23 cellular contexts compared by ENCODE assay signal in genomic region chr1:217331698-217332097, GRCh38.
"Had no signal": no experiment of that assay in that cellular context is flagged by ENCODE, and none has a peak within 500 bp of the region (broad histone marks: within the 10 kb centered on the region; RNA-seq: fewer than 3 reads in every experiment).

No MANE protein-coding gene starts in this region.

- H3K9me3 ChIP-seq: left lung, lower lobe of right lung, ovary, prostate gland, right lobe of liver, tibial artery, vagina had no signal

- DNase-seq: effector CD4-positive, alpha-beta T cell; endodermal cell; erythroblast; islet precursor cell; left lung; lower lobe of right lung; naive B cell; nucleus accumbens; right lobe of liver; stimulated activated CD4-positive, alpha-beta T cell treated with anti-CD3 and anti-CD28 coated beads, Interleukin-1b, Interleukin-23, amount 100 ng/mL, for 48 hours; stimulated activated CD4-positive, alpha-beta T cell treated with anti-CD3 and anti-CD28 coated beads, Interleukin-4, amount 100 ng/mL, for 24 hours; upper lobe of left lung had no signal

- H3K4me3 ChIP-seq: coronary artery, left lung, lower lobe of right lung, ovary, prostate gland, right lobe of liver, tibial artery, upper lobe of left lung, vagina had no signal

- H3K36me3 Mint-ChIP-seq: memory B cell; naive B cell; stimulated activated memory B cell treated with anti-CD40 and anti-IgM and Interleukin-4, amounts not matched to agents 10 μg/mL and 1 μg/mL and 100 μg/mL, for 72 hours had no signal

- H3K36me3 ChIP-seq: left lung, lower lobe of right lung, ovary, prostate gland, right lobe of liver, tibial artery, upper lobe of left lung, vagina had no signal

- ATAC-seq: left lung; stimulated activated memory B cell treated with anti-CD40 and anti-IgM and Interleukin-4, amounts not matched to agents 10 μg/mL and 1 μg/mL and 100 μg/mL, for 72 hours had no signal

- H3K4me1 Mint-ChIP-seq: memory B cell; naive B cell; stimulated activated memory B cell treated with anti-CD40 and anti-IgM and Interleukin-4, amounts not matched to agents 10 μg/mL and 1 μg/mL and 100 μg/mL, for 72 hours had no signal

- H3K27me3 Mint-ChIP-seq: naive B cell; stimulated activated memory B cell treated with anti-CD40 and anti-IgM and Interleukin-4, amounts not matched to agents 10 μg/mL and 1 μg/mL and 100 μg/mL, for 72 hours; stimulated activated naive CD8-positive, alpha-beta T cell treated with anti-CD3 and anti-CD28 coated beads, Interleukin-15, Interleukin-2, amounts not matched to agents 100 ng/mL and 50 ng/mL, for 24 hours had no signal

- FAIRE-seq: endothelial cell of umbilical vein, frontal cortex had no signal

- H3K27me3 ChIP-seq: left lung, ovary, right lobe of liver, tibial artery, upper lobe of left lung, vagina had no signal

- H3K27ac Mint-ChIP-seq: endodermal cell; memory B cell; mesothelial cell of epicardium; naive B cell; stimulated activated memory B cell treated with anti-CD40 and anti-IgM and Interleukin-4, amounts not matched to agents 10 μg/mL and 1 μg/mL and 100 μg/mL, for 72 hours; stimulated activated naive CD8-positive, alpha-beta T cell treated with anti-CD3 and anti-CD28 coated beads, Interleukin-15, Interleukin-2, amounts not matched to agents 100 ng/mL and 50 ng/mL, for 24 hours had no signal

- H3K4me3 Mint-ChIP-seq: endodermal cell; memory B cell; mesothelial cell of epicardium; naive B cell; stimulated activated memory B cell treated with anti-CD40 and anti-IgM and Interleukin-4, amounts not matched to agents 10 μg/mL and 1 μg/mL and 100 μg/mL, for 72 hours; stimulated activated naive CD8-positive, alpha-beta T cell treated with anti-CD3 and anti-CD28 coated beads, Interleukin-15, Interleukin-2, amounts not matched to agents 100 ng/mL and 50 ng/mL, for 24 hours had no signal

- H3K4me1 ChIP-seq: left lung, lower lobe of right lung, prostate gland, right lobe of liver, upper lobe of left lung had no signal

- H3K27ac ChIP-seq: left lung, lower lobe of right lung, ovary, prostate gland, right lobe of liver, tibial artery, upper lobe of left lung, vagina had no signal
